1 cellular context compared by ENCODE assay signal in the genomic region with DNA sequence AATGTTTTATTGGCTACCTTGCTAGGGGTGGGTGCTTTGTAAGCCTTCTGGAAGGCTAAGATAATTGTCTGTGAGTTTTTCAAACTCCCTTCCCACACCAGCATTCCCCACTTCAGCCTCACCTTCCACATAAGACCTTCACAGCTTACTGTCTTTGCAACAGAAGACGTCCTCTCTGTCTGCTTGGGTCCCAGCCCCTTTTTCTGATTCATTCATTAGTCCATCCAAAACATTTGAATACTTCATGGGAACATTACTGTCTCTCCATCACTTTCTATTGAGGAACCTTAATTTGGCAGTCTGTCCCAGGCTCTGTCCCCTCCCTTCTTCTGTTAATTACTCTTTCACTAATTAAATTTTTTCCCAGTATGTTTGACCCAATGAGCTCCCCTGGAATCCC.
TF ChIP-seq lines count a peak whose summit lies in the region.

No MANE protein-coding gene starts in this region.

TF ChIP-seq in GM12878, 131 proteins besides CTCF, POLR2A, EP300 and RAD21:
- TF ChIP-seq MEF2A (IDR thresholded peaks at IDR 0.05; ENCODE audit: insufficient read depth, low read depth, low read length): no peak
- no peak for TF ChIP-seq NR2C1 (IDR thresholded peaks at IDR 0.05)
- TF ChIP-seq MYB (IDR thresholded peaks at IDR 0.05; ENCODE audit: borderline replicate concordance, low read depth, low read length): no peak
- no peak for TF ChIP-seq MTA2 (IDR thresholded peaks at IDR 0.05; ENCODE audit: low read depth)
- no peak for TF ChIP-seq SIX5 (IDR thresholded peaks at IDR 0.05; ENCODE audit: low read depth, low read length, severe bottlenecking)
- TF ChIP-seq ZSCAN29 (IDR thresholded peaks at IDR 0.05): no peak
- no peak for TF ChIP-seq IRF4 (IDR thresholded peaks at IDR 0.05; ENCODE audit: low read depth, low read length)
- TF ChIP-seq YBX1 (IDR thresholded peaks at IDR 0.05): no peak
- no peak for TF ChIP-seq SREBF2 (IDR thresholded peaks at IDR 0.05; ENCODE audit: low read length)
- TF ChIP-seq, protein P1, sequence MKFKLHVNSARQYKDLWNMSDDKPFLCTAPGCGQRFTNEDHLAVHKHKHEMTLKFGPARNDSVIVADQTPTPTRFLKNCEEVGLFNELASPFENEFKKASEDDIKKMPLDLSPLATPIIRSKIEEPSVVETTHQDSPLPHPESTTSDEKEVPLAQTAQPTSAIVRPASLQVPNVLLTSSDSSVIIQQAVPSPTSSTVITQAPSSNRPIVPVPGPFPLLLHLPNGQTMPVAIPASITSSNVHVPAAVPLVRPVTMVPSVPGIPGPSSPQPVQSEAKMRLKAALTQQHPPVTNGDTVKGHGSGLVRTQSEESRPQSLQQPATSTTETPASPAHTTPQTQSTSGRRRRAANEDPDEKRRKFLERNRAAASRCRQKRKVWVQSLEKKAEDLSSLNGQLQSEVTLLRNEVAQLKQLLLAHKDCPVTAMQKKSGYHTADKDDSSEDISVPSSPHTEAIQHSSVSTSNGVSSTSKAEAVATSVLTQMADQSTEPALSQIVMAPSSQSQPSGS (IDR thresholded peaks at IDR 0.05; ENCODE audit: low read length): no peak
- no peak for TF ChIP-seq BMI1 (IDR thresholded peaks at IDR 0.05; ENCODE audit: borderline replicate concordance)
- TF ChIP-seq SUZ12 (IDR thresholded peaks at IDR 0.05; ENCODE audit: unreplicated experiment): no peak
- TF ChIP-seq NFIC (IDR thresholded peaks at IDR 0.05; ENCODE audit: low read depth, low read length): no peak
TF ChIP-seq in GM12878: peak in this region for 0.
